ENCODE assay signal across 1 cellular context in the genomic region with DNA sequence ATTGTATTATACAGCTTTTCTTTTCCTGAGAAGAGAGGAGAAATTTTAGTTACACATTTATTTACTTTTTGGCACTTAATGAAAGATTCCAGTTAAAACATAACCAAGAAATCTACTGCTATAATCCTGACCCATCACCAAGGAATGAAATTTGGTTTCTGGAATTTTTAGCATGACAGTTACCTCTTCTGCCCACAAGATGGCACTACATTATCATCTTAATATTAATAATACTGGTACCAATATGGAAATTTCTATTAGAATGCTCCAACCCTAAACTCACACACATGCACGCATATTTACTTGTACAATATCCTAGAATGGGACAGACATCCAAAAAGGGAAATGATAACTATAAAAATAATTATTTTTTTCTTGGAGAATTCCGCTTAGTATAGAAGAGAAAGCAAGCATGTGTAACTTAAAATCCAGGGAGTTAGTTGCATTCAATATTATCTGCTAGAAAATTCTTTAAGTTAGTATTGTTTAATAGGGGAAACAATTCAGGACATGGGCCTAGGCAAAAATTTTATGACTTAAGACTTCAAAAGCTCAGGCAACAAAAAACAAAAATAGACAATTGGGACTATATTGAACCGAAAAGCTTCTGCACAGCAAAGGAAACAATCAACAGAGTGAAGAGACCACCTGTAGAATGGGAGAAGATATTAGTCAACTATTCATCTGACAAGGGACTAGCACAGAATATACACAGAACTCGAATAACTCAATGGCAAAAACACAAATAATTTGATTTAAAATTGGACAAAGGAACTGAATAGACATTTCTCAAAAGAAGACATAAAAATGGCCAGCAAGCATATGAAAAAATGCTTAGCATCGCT.
TF ChIP-seq lines count a peak whose summit lies in the region.

No MANE protein-coding gene starts in this region.

TF ChIP-seq in WTC11, 78 proteins besides CTCF, POLR2A, EP300 and RAD21 (continued from another document):
- TF ChIP-seq, protein P1, sequence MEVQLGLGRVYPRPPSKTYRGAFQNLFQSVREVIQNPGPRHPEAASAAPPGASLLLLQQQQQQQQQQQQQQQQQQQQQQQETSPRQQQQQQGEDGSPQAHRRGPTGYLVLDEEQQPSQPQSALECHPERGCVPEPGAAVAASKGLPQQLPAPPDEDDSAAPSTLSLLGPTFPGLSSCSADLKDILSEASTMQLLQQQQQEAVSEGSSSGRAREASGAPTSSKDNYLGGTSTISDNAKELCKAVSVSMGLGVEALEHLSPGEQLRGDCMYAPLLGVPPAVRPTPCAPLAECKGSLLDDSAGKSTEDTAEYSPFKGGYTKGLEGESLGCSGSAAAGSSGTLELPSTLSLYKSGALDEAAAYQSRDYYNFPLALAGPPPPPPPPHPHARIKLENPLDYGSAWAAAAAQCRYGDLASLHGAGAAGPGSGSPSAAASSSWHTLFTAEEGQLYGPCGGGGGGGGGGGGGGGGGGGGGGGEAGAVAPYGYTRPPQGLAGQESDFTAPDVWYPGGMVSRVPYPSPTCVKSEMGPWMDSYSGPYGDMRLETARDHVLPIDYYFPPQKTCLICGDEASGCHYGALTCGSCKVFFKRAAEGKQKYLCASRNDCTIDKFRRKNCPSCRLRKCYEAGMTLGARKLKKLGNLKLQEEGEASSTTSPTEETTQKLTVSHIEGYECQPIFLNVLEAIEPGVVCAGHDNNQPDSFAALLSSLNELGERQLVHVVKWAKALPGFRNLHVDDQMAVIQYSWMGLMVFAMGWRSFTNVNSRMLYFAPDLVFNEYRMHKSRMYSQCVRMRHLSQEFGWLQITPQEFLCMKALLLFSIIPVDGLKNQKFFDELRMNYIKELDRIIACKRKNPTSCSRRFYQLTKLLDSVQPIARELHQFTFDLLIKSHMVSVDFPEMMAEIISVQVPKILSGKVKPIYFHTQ (CRISPR knock-in tag; IDR thresholded peaks at IDR 0.05): no peak
- TF ChIP-seq, protein P2, sequence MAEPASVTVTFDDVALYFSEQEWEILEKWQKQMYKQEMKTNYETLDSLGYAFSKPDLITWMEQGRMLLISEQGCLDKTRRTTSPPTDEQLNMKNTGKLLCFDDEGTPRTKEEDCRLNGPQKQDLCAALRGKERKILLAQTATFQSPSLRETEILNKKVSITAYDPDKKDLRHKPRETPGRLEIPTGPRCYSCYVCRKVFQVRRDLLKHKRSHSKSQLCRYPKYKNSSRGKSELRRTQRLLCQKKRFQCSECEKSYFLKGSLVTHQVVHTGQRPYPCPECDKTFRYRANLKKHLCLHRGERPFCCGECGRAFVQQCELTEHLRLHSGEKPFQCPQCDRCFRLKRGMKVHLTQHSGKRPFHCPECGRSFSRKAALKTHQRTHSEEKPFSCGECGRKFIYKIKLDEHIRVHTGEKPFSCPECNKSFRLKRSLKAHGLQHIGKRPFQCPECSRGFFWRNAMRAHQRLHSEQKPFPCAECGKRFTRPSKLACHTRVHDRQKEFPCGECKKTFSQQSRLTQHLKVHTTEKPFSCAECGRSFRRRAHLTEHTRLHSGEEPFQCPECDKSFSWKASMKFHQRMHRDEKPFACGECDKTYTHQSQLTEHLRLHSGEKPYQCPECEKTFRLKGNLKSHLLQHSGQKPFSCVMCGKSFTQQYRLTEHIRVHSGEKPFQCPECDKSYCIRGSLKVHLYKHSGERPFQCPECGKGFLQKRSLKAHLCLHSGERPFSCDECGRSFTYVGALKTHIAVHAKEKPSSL (CRISPR knock-in tag; conservative IDR thresholded peaks at IDR 0.05): no peak
- TF ChIP-seq ZNF423 (CRISPR knock-in tag; IDR thresholded peaks at IDR 0.05): no peak
- no peak for TF ChIP-seq TEAD4 (CRISPR knock-in tag; IDR thresholded peaks at IDR 0.05)
- TF ChIP-seq CREB1 (CRISPR knock-in tag; IDR thresholded peaks at IDR 0.05): no peak
